In genomic region chr5:137101544-137101943, GRCh38 we compare ENCODE assay signal across 17 cellular contexts.
"Had no signal": no experiment of that assay in that cellular context is flagged by ENCODE, and none has a peak within 500 bp of the region (broad histone marks: within the 10 kb centered on the region; RNA-seq: fewer than 3 reads in every experiment).

No MANE protein-coding gene starts in this region.

- H3K4me1 ChIP-seq: tibial nerve had no signal

- H3K9me3 ChIP-seq: tibial nerve had no signal

- ATAC-seq: activated CD4-positive, alpha-beta T cell treated with anti-CD3 and anti-CD28 coated beads for 36 hours; natural killer cell treated with Interleukin-12 subunit alpha and Interleukin-12 subunit beta and Interleukin-15 and Interleukin-18, amount 100 ng/mL, for 72 hours had no signal

- H3K27ac ChIP-seq: skin epidermis, tibial nerve, VCaP had no signal

- H3K36me3 ChIP-seq: tibial nerve had no signal

- H3K27me3 ChIP-seq: tibial nerve had no signal

- H3K4me3 ChIP-seq: skin epidermis, tibial nerve had no signal

- DNase-seq: activated CD4-positive, alpha-beta memory T cell treated with anti-CD3 and anti-CD28 coated beads for 36 hours; activated CD4-positive, alpha-beta T cell treated with anti-CD3 and anti-CD28 coated beads for 36 hours; activated effector memory CD4-positive, alpha-beta T cell treated with Interleukin-2 at 50 U/mL for 16 hours; activated naive CD4-positive, alpha-beta T cell treated with anti-CD3 and anti-CD28 coated beads, Interleukin-2, amount 50 U/mL, for 16 hours; activated T-cell treated with anti-CD3 and anti-CD28 coated beads, Interleukin-2, amount 50 U/mL, for 24 hours; amniotic stem cell; cortex of kidney; effector CD4-positive, alpha-beta T cell; retina; stimulated activated CD4-positive, alpha-beta T cell treated with anti-CD3 and anti-CD28 coated beads, Interleukin-4, amount 100 ng/mL, for 4 hours; stimulated activated CD8-positive, alpha-beta memory T cell treated with anti-CD3 and anti-CD28 coated beads, Interleukin-4, amount 100 ng/mL, for 48 hours; stimulated activated naive CD4-positive, alpha-beta T cell treated with Interleukin-2 at 50 U/mL for 16 hours; substantia nigra had no signal
